1 cellular context compared by ENCODE assay signal in the genomic region with DNA sequence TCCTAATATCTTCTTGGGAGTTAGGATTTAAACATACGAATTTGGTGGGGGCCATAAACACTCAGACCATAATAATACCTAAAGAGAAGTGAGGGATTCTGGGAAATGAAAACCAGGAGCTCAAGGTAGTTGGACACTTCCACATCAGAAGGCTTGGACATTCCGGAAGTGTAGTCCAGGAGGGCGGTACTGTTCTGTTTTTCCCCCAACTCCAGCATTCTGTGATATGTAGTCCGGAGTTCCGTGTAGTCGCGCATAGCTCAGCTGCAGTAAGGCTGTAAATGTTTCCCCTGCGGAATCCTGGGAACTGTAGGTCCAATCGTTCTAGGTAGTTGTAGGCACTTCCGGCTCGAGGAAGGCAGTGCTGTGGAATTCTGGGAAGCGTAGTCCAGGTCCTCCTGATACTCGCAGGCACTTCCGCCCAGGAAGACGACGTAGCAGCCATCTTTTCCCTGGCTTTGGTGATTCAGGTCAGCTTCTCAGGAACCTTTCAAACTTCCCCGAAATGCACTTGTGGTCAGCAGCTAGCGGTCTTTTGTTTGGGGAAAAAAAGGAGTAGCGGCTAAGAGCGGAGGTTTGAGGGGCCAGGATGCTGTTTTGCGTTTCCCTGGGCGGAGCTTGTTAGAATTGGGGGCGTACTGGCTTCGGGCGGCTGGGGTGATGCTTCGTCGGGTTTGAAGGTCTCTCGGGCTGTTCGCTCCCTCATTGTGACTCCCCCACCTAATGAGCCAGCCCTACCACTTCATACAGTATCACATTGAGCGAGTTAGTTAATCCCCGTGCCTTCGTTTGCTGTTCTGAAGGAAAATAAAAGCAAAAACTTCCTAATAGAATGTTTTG.
A peak's percentile ranks its signal among the peaks of the same experiment; 100 is the strongest.
TF ChIP-seq lines count a peak whose summit lies in the region.

TSS of gene ZNF226 (plus strand) at position 428 of the 840 bp plus-strand sequence. CDS start 4,981 bp downstream, outside the sequence.

TF ChIP-seq in HepG2, 621 proteins besides CTCF, POLR2A, EP300 and RAD21 (continued from another document and continues in another):
- TF ChIP-seq, protein P1, sequence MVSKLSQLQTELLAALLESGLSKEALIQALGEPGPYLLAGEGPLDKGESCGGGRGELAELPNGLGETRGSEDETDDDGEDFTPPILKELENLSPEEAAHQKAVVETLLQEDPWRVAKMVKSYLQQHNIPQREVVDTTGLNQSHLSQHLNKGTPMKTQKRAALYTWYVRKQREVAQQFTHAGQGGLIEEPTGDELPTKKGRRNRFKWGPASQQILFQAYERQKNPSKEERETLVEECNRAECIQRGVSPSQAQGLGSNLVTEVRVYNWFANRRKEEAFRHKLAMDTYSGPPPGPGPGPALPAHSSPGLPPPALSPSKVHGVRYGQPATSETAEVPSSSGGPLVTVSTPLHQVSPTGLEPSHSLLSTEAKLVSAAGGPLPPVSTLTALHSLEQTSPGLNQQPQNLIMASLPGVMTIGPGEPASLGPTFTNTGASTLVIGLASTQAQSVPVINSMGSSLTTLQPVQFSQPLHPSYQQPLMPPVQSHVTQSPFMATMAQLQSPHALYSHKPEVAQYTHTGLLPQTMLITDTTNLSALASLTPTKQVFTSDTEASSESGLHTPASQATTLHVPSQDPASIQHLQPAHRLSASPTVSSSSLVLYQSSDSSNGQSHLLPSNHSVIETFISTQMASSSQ (IDR thresholded peaks at IDR 0.05; ENCODE audit: low read depth) = no peak
- TF ChIP-seq, protein P1 (CRISPR knock-in tag; IDR thresholded peaks at IDR 0.05; ENCODE audit: borderline replicate concordance) = peak; percentile 47; the same call in 1 of the 2 replicates
- TF ChIP-seq KAT8 (CRISPR knock-in tag; IDR thresholded peaks at IDR 0.05) (peak; percentile 95), POGZ (CRISPR knock-in tag; IDR thresholded peaks at IDR 0.05) (peak; percentile 81), TEAD3 (CRISPR knock-in tag; optimal IDR thresholded peaks at IDR 0.05; ENCODE audit: borderline replicate concordance) (peak; percentile 93), FOXK1 (CRISPR knock-in tag; IDR thresholded peaks at IDR 0.05; ENCODE audit: borderline replicate concordance, low read depth) (peak; percentile 90), HOXA5 (CRISPR knock-in tag; IDR thresholded peaks at IDR 0.05) (0 out of 2 replicates have a peak, but pooled peaks have one; percentile 24), GATAD1 (CRISPR knock-in tag; IDR thresholded peaks at IDR 0.05) (peak; percentile 89), NR2C2 (CRISPR knock-in tag; IDR thresholded peaks at IDR 0.05; ENCODE audit: borderline replicate concordance) (peak; percentile 94), SMYD3 (CRISPR knock-in tag; IDR thresholded peaks at IDR 0.05) (0 out of 2 replicates have a peak, but pooled peaks have one; percentile 31), ZBTB21 (CRISPR knock-in tag; IDR thresholded peaks at IDR 0.05) (no peak), ZNF792 (CRISPR knock-in tag; IDR thresholded peaks at IDR 0.05) (peak; percentile 61; the same call in 1 of the 2 replicates), SUZ12 (IDR thresholded peaks at IDR 0.05; ENCODE audit: low read depth, low read length) (peak; percentile 77), RARG (CRISPR knock-in tag; IDR thresholded peaks at IDR 0.05; ENCODE audit: low read depth) (peak; percentile 76; the same call in 1 of the 2 replicates), ZNF496 (CRISPR knock-in tag; IDR thresholded peaks at IDR 0.05; ENCODE audit: insufficient replicate concordance) (no peak), SALL2 (CRISPR knock-in tag; IDR thresholded peaks at IDR 0.05) (peak; percentile 56; the same call in 1 of the 2 replicates), HIVEP1 (CRISPR knock-in tag; IDR thresholded peaks at IDR 0.05) (0 out of 2 replicates have a peak, but pooled peaks have one; percentile 54), HOMEZ (CRISPR knock-in tag; IDR thresholded peaks at IDR 0.05; ENCODE audit: low read depth) (peak; percentile 43; the same call in 1 of the 2 replicates), ATF7-NPFF (CRISPR knock-in tag; IDR thresholded peaks at IDR 0.05; ENCODE audit: low read depth) (no peak), ZFP91 (CRISPR knock-in tag; IDR thresholded peaks at IDR 0.05; ENCODE audit: borderline replicate concordance) (peak; percentile 59; the same call in 1 of the 2 replicates), CREB1 (IDR thresholded peaks at IDR 0.05) (peak; percentile 72), CREB1 (CRISPR knock-in tag; IDR thresholded peaks at IDR 0.05) (peak; percentile 92), PHF21A (CRISPR knock-in tag; IDR thresholded peaks at IDR 0.05) (peak; percentile 79; the same call in 1 of the 2 replicates), FOXC1 (CRISPR knock-in tag; IDR thresholded peaks at IDR 0.05; ENCODE audit: borderline replicate concordance) (peak; percentile 38; the same call in 1 of the 2 replicates), SIN3B (IDR thresholded peaks at IDR 0.05; ENCODE audit: low read length) (0 out of 2 replicates have a peak, but pooled peaks have one; percentile 37), FOSL2 (CRISPR knock-in tag; IDR thresholded peaks at IDR 0.05) (peak; percentile 50; the same call in 1 of the 2 replicates), ZBTB26 (CRISPR knock-in tag; IDR thresholded peaks at IDR 0.05; ENCODE audit: borderline replicate concordance) (peak; percentile 84; the same call in 1 of the 2 replicates), ZNF550 (CRISPR knock-in tag; IDR thresholded peaks at IDR 0.05; ENCODE audit: borderline replicate concordance) (no peak), YEATS2 (CRISPR knock-in tag; IDR thresholded peaks at IDR 0.05; ENCODE audit: borderline replicate concordance) (peak; percentile 82; the same call in 1 of the 2 replicates)
- TF ChIP-seq, protein P2, sequence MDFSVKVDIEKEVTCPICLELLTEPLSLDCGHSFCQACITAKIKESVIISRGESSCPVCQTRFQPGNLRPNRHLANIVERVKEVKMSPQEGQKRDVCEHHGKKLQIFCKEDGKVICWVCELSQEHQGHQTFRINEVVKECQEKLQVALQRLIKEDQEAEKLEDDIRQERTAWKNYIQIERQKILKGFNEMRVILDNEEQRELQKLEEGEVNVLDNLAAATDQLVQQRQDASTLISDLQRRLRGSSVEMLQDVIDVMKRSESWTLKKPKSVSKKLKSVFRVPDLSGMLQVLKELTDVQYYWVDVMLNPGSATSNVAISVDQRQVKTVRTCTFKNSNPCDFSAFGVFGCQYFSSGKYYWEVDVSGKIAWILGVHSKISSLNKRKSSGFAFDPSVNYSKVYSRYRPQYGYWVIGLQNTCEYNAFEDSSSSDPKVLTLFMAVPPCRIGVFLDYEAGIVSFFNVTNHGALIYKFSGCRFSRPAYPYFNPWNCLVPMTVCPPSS (IDR thresholded peaks at IDR 0.05) = no peak
- TF ChIP-seq, protein P3, sequence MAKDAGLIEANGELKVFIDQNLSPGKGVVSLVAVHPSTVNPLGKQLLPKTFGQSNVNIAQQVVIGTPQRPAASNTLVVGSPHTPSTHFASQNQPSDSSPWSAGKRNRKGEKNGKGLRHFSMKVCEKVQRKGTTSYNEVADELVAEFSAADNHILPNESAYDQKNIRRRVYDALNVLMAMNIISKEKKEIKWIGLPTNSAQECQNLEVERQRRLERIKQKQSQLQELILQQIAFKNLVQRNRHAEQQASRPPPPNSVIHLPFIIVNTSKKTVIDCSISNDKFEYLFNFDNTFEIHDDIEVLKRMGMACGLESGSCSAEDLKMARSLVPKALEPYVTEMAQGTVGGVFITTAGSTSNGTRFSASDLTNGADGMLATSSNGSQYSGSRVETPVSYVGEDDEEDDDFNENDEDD (CRISPR knock-in tag; IDR thresholded peaks at IDR 0.05; ENCODE audit: borderline replicate concordance) = peak; percentile 39; the same call in 1 of the 2 replicates
- TF ChIP-seq, protein P4, sequence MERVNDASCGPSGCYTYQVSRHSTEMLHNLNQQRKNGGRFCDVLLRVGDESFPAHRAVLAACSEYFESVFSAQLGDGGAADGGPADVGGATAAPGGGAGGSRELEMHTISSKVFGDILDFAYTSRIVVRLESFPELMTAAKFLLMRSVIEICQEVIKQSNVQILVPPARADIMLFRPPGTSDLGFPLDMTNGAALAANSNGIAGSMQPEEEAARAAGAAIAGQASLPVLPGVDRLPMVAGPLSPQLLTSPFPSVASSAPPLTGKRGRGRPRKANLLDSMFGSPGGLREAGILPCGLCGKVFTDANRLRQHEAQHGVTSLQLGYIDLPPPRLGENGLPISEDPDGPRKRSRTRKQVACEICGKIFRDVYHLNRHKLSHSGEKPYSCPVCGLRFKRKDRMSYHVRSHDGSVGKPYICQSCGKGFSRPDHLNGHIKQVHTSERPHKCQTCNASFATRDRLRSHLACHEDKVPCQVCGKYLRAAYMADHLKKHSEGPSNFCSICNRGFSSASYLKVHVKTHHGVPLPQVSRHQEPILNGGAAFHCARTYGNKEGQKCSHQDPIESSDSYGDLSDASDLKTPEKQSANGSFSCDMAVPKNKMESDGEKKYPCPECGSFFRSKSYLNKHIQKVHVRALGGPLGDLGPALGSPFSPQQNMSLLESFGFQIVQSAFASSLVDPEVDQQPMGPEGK (CRISPR knock-in tag; IDR thresholded peaks at IDR 0.05) = peak; percentile 53; the same call in 1 of the 2 replicates
- TF ChIP-seq, protein P5, sequence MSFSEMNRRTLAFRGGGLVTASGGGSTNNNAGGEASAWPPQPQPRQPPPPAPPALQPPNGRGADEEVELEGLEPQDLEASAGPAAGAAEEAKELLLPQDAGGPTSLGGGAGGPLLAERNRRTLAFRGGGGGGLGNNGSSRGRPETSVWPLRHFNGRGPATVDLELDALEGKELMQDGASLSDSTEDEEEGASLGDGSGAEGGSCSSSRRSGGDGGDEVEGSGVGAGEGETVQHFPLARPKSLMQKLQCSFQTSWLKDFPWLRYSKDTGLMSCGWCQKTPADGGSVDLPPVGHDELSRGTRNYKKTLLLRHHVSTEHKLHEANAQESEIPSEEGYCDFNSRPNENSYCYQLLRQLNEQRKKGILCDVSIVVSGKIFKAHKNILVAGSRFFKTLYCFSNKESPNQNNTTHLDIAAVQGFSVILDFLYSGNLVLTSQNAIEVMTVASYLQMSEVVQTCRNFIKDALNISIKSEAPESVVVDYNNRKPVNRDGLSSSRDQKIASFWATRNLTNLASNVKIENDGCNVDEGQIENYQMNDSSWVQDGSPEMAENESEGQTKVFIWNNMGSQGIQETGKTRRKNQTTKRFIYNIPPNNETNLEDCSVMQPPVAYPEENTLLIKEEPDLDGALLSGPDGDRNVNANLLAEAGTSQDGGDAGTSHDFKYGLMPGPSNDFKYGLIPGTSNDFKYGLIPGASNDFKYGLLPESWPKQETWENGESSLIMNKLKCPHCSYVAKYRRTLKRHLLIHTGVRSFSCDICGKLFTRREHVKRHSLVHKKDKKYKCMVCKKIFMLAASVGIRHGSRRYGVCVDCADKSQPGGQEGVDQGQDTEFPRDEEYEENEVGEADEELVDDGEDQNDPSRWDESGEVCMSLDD (CRISPR knock-in tag; IDR thresholded peaks at IDR 0.05; ENCODE audit: borderline replicate concordance) = no peak
- TF ChIP-seq, protein P6, sequence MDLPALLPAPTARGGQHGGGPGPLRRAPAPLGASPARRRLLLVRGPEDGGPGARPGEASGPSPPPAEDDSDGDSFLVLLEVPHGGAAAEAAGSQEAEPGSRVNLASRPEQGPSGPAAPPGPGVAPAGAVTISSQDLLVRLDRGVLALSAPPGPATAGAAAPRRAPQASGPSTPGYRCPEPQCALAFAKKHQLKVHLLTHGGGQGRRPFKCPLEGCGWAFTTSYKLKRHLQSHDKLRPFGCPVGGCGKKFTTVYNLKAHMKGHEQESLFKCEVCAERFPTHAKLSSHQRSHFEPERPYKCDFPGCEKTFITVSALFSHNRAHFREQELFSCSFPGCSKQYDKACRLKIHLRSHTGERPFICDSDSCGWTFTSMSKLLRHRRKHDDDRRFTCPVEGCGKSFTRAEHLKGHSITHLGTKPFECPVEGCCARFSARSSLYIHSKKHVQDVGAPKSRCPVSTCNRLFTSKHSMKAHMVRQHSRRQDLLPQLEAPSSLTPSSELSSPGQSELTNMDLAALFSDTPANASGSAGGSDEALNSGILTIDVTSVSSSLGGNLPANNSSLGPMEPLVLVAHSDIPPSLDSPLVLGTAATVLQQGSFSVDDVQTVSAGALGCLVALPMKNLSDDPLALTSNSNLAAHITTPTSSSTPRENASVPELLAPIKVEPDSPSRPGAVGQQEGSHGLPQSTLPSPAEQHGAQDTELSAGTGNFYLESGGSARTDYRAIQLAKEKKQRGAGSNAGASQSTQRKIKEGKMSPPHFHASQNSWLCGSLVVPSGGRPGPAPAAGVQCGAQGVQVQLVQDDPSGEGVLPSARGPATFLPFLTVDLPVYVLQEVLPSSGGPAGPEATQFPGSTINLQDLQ (CRISPR knock-in tag; IDR thresholded peaks at IDR 0.05) = no peak
